1 cellular context compared by ENCODE assay signal in genomic region chr17:79801156-79802038, GRCh38.
TF ChIP-seq lines count a peak whose summit lies in the region.

No MANE protein-coding gene starts in this region.

TF ChIP-seq in SK-N-SH treated with all-trans-retinoic acid at 6 μM for 48 hours, 23 proteins besides CTCF, POLR2A, EP300 and RAD21 (continued from another document):
- TF ChIP-seq PATZ1 (CRISPR knock-in tag; IDR thresholded peaks at IDR 0.05; ENCODE audit: borderline replicate concordance) (no peak), SNAI2 (CRISPR knock-in tag; IDR thresholded peaks at IDR 0.05) (no peak), CREB5 (CRISPR knock-in tag; IDR thresholded peaks at IDR 0.05; ENCODE audit: low read depth) (no peak), ZC3H10 (CRISPR knock-in tag; IDR thresholded peaks at IDR 0.05) (no peak), PPARA (CRISPR knock-in tag; IDR thresholded peaks at IDR 0.05; ENCODE audit: borderline replicate concordance) (no peak), POU6F1 (CRISPR knock-in tag; IDR thresholded peaks at IDR 0.05; ENCODE audit: borderline replicate concordance, low read depth) (no peak), OSR1 (CRISPR knock-in tag; IDR thresholded peaks at IDR 0.05) (no peak), ESRRG (CRISPR knock-in tag; IDR thresholded peaks at IDR 0.05) (no peak), CSRNP3 (CRISPR knock-in tag; IDR thresholded peaks at IDR 0.05) (no peak), ZNF8 (CRISPR knock-in tag; IDR thresholded peaks at IDR 0.05) (no peak), BACH2 (CRISPR knock-in tag; IDR thresholded peaks at IDR 0.05; ENCODE audit: borderline replicate concordance) (no peak), ZFP3 (CRISPR knock-in tag; IDR thresholded peaks at IDR 0.05) (no peak), ZNF70 (CRISPR knock-in tag; IDR thresholded peaks at IDR 0.05) (no peak)
